ENCODE assay signal across 8 cellular contexts in the genomic region with DNA sequence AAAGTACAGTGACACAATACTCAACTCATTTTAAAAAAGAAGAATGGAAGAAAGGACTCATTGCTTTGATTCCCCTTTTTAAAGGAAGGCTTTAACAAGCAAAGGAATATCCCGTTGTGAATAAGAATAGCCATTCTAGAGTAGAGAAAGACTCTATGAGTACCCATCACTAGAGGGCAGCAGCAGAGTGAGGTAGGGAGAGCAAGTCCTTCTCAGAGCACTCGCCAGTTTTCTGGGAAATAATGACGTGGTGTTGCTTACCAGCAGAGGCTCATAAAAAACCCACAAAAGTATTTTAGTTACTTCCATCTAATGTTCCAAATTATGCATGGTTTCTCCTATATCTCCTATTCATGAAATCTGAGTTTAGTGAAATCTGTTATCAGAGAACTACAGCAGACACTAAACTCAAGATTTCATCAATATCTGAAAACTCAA.
DNase-seq lines count a peak whose midpoint lies in the region; ATAC-seq and TF ChIP-seq lines count a peak whose summit lies in the region.

No MANE protein-coding gene starts in this region.

- no peaks in the 10 kb centered on the region for H4K20me1 ChIP-seq in H9 (ENCODE audit: control insufficient read depth, insufficient read depth, insufficient read length)

- no peak overlapping the region for H3K4me3 Mint-ChIP-seq in H9
- H3K4me3 Mint-ChIP-seq in activated naive CD8-positive, alpha-beta T cell treated with anti-CD3 and anti-CD28 coated beads for 36 hours = peak overlapping the region; percentile 25

- H3K23ac ChIP-seq in H9 (ENCODE audit: insufficient read length, low read depth, low read length) = no peak overlapping the region

- no peak overlapping the region for H2AFZ ChIP-seq in H9 (ENCODE audit: low read length)

- no peak overlapping the region for H2BK120ac ChIP-seq in H9 (ENCODE audit: low read depth, low read length, poor library complexity, severe bottlenecking)

- H4K8ac ChIP-seq in H9 (replicated peaks; ENCODE audit: insufficient read length, low read depth, low read length) = no peak overlapping the region

- no peak overlapping the region for H2BK20ac ChIP-seq in H9 (ENCODE audit: low read depth, low read length, poor library complexity, severe bottlenecking)

- no peak overlapping the region for H3T11ph ChIP-seq in H9 (ENCODE audit: low read length)

- H3K27ac ChIP-seq in H9 (ENCODE audit: insufficient read length, low read depth, low read length) = no peak overlapping the region

- WGBS in H9 (ENCODE audit: extremely low coverage, insufficient read length, low lambda C conversion rate) = no CpG with 5 or more reads among the region's 3 CpGs

- H3K56ac ChIP-seq in H9 (ENCODE audit: insufficient read length, low read depth, low read length) = no peak overlapping the region

- H3K79me2 ChIP-seq in H9 (ENCODE audit: insufficient read depth, low read length) = no peaks in the 10 kb centered on the region

- no peak overlapping the region for H3K18ac ChIP-seq in H9 (ENCODE audit: insufficient read length, low read depth, low read length)

- H3K27ac Mint-ChIP-seq in H9 = no peak overlapping the region
- H3K27ac Mint-ChIP-seq in activated naive CD8-positive, alpha-beta T cell treated with anti-CD3 and anti-CD28 coated beads for 36 hours = peak overlapping the region; percentile 59

- no peak overlapping the region for H4K5ac ChIP-seq in H9 (ENCODE audit: insufficient read length, low read depth, low read length)

- no peak overlapping the region for H2BK12ac ChIP-seq in H9 (ENCODE audit: insufficient read length, low read depth, low read length)

- peak; percentile 88 for TF ChIP-seq CTCF in H9 (conservative IDR thresholded peaks at IDR 0.05)
- peak; percentile 79 for TF ChIP-seq CTCF in NB4 (IDR thresholded peaks at IDR 0.05; ENCODE audit: low read depth, low read length)

- H3K23me2 ChIP-seq in H9 (ENCODE audit: insufficient read length, low read depth, low read length, poor library complexity, severe bottlenecking) = no peaks in the 10 kb centered on the region

- no peaks in the 10 kb centered on the region for H3K9me3 ChIP-seq in H9 (ENCODE audit: control insufficient read depth, low read depth, low read length)

- H3K4me1 ChIP-seq in H9 (ENCODE audit: insufficient read depth, low read length) = no peaks in the 10 kb centered on the region

- peak; percentile 64 for DNase-seq in GDM1 (lab: John Stamatoyannopoulos, UW)
- DNase-seq in H9 = peak; percentile 57
- peak; percentile 85 for DNase-seq in NB4 (ENCODE audit: low read depth)
- peak; percentile 51 for DNase-seq in SK-N-DZ (ENCODE audit: low spot score)
- peak; percentile 64 for DNase-seq in activated naive CD8-positive, alpha-beta T cell treated with anti-CD3 and anti-CD28 coated beads for 36 hours
- DNase-seq in Right ventricle myocardium superior = no peak
- DNase-seq in pulmonary artery endothelial cell (ENCODE audit: low read depth, low spot score) = peak; percentile 66
- no peak for DNase-seq in posterior vena cava (ENCODE audit: low spot score)

- no peak overlapping the region for H2BK15ac ChIP-seq in H9 (ENCODE audit: low read depth, low read length)

- H2BK5ac ChIP-seq in H9 (ENCODE audit: insufficient read length, low read length) = no peak overlapping the region

- H3K36me3 Mint-ChIP-seq in H9 (ENCODE audit: insufficient read depth in 1 of 3, low read depth in 3 of 3) = peaks cover 8 to 41% (median 30%) of the 10 kb centered on the region in 3 experiments; a peak in 6 of 7 replicates
- peaks cover 18% of the 10 kb centered on the region for H3K36me3 Mint-ChIP-seq in activated naive CD8-positive, alpha-beta T cell treated with anti-CD3 and anti-CD28 coated beads for 36 hours

- ATAC-seq in Right ventricle myocardium superior (ENCODE audit: poor library complexity) = peak; percentile 97

- no peak for TF ChIP-seq POLR2A in NB4 (IDR thresholded peaks at IDR 0.05; ENCODE audit: extremely low read depth, insufficient read length)

- H2AK5ac ChIP-seq in H9 (ENCODE audit: insufficient read length, low read length) = no peak overlapping the region

- H3K9me3 Mint-ChIP-seq in H9 = no peaks in the 10 kb centered on the region
- no peaks in the 10 kb centered on the region for H3K9me3 Mint-ChIP-seq in activated naive CD8-positive, alpha-beta T cell treated with anti-CD3 and anti-CD28 coated beads for 36 hours

- H3K4me3 ChIP-seq in NB4 (ENCODE audit: low read depth, low read length) = no peak overlapping the region

- intact Hi-C loops in Right ventricle myocardium superior (cut with DNase I) = loop anchor here (1.0 kb wide), 1 partner anchor 137 kb away; no protein-coding TSS in a partner anchor
- intact Hi-C loops in posterior vena cava (cut with DNase I) = loop anchor here (2.0 to 5.0 kb wide), 3 partner anchors 137 to 767 kb away; no protein-coding TSS in a partner anchor

- H3K27me3 Mint-ChIP-seq in H9 (ENCODE audit: low read depth) = no peaks in the 10 kb centered on the region
- no peaks in the 10 kb centered on the region for H3K27me3 Mint-ChIP-seq in activated naive CD8-positive, alpha-beta T cell treated with anti-CD3 and anti-CD28 coated beads for 36 hours

- no peaks in the 10 kb centered on the region for H3K79me1 ChIP-seq in H9 (ENCODE audit: insufficient read depth, low read depth, low read length, poor library complexity, severe bottlenecking)

- H3K4me2 ChIP-seq in H9 (ENCODE audit: insufficient read depth, insufficient read length, low read length) = no peak overlapping the region

- no peaks in the 10 kb centered on the region for H3K27me3 ChIP-seq in H9 (ENCODE audit: insufficient read depth, low read length)

- no peak overlapping the region for H3K14ac ChIP-seq in H9 (ENCODE audit: insufficient read depth, low read length)

- no peak overlapping the region for H4K91ac ChIP-seq in H9 (ENCODE audit: insufficient read length, low read depth, low read length)

- H3K4ac ChIP-seq in H9 (ENCODE audit: low read depth, low read length) = no peak overlapping the region

- H3K4me1 Mint-ChIP-seq in H9 = peaks cover 2 to 3% of the 10 kb centered on the region in 2 experiments; a peak in 3 of 4 replicates
- peaks cover 7% of the 10 kb centered on the region for H3K4me1 Mint-ChIP-seq in activated naive CD8-positive, alpha-beta T cell treated with anti-CD3 and anti-CD28 coated beads for 36 hours

- no peak overlapping the region for H3K9ac ChIP-seq in H9 (ENCODE audit: extremely low read depth, insufficient read length, low read length)

Comparison
In these comparisons a context has a peak if more than half of its experiments do, and no peak if none do; other contexts are left out.
1. DNase-seq: peak in GDM1 (single experiment), H9 (single experiment), NB4 (single experiment), SK-N-DZ (single experiment), activated naive CD8-positive, alpha-beta T cell treated with anti-CD3 and anti-CD28 coated beads for 36 hours (single experiment) and pulmonary artery endothelial cell (single experiment); none in Right ventricle myocardium superior (single experiment) and posterior vena cava (single experiment).